15 cellular contexts compared by ENCODE assay signal in genomic region chr2:170926743-170927297, GRCh38. TPM values are rescaled to one million over a fixed set of nuclear protein-coding genes. Genes with fewer than 3 reads are reported as not detected.
DNase-seq lines count a peak whose midpoint lies in the region; ATAC-seq and TF ChIP-seq lines count a peak whose summit lies in the region.
"Had no signal": no experiment of that assay in that cellular context is flagged by ENCODE, and none has a peak within 500 bp of the region (broad histone marks: within the 10 kb centered on the region; RNA-seq: fewer than 3 reads in every experiment).

No MANE protein-coding gene starts in this region.

- no peaks in the 10 kb centered on the region for H3K27me3 Mint-ChIP-seq in activated naive CD8-positive, alpha-beta T cell treated with anti-CD3 and anti-CD28 coated beads, Interleukin-2, amount 50 U/mL, for 24 hours
- H3K27me3 Mint-ChIP-seq in activated naive CD8-positive, alpha-beta T cell treated with anti-CD3 and anti-CD28 coated beads for 36 hours, result no peaks in the 10 kb centered on the region
- no peaks in the 10 kb centered on the region for H3K27me3 Mint-ChIP-seq in IgD-negative memory B cell
- peaks cover 6% of the 10 kb centered on the region for H3K27me3 Mint-ChIP-seq in brain
- H3K27me3 Mint-ChIP-seq in immature natural killer cell (ENCODE audit: low read depth in 3 of 3), result peaks cover 2 to 13% (median 7%) of the 10 kb centered on the region in 3 donors

- peaks cover 14% of the 10 kb centered on the region; the same call in 1 of the 2 replicates for H4K20me1 ChIP-seq in Karpas-422 (ENCODE audit: insufficient read depth, low read depth, low read length)

- H3K4me3 Mint-ChIP-seq in activated naive CD8-positive, alpha-beta T cell treated with anti-CD3 and anti-CD28 coated beads, Interleukin-2, amount 50 U/mL, for 24 hours, result no peak overlapping the region
- no peak overlapping the region for H3K4me3 Mint-ChIP-seq in activated naive CD8-positive, alpha-beta T cell treated with anti-CD3 and anti-CD28 coated beads for 36 hours
- H3K4me3 Mint-ChIP-seq in IgD-negative memory B cell, result peak overlapping the region in 1 of 4 donors; percentile 68
- H3K4me3 Mint-ChIP-seq in brain, result peak overlapping the region in 4 of 5 experiments; percentile 5 to 42 (median 34)
- no peak overlapping the region for H3K4me3 Mint-ChIP-seq in stimulated activated effector memory CD8-positive, alpha-beta T cell treated with anti-CD3 and anti-CD28 coated beads, Interleukin-12 subunit alpha, Interleukin-12 subunit beta, amount 100 ng/mL, for 72 hours
- peak overlapping the region in 1 of 5 donors; percentile 15 for H3K4me3 Mint-ChIP-seq in immature natural killer cell

- H3K9me2 ChIP-seq in Karpas-422 (replicated peaks; ENCODE audit: insufficient read depth, low read length), result no peaks in the 10 kb centered on the region

- TF ChIP-seq CTCF in brain (conservative IDR thresholded peaks at IDR 0.05), result no peak

- no peak overlapping the region for H3K9ac ChIP-seq in Karpas-422 (ENCODE audit: low read length)

- H3K36me3 ChIP-seq in Karpas-422 (ENCODE audit: insufficient read depth, low read length), result no peaks in the 10 kb centered on the region

- H3K9me3 ChIP-seq in Karpas-422 (ENCODE audit: low read length), result peaks cover 10% of the 10 kb centered on the region
- H3K9me3 ChIP-seq: MG63 had no signal

- no peak overlapping the region for H3K27ac ChIP-seq in Karpas-422 (ENCODE audit: low read length)
- H3K27ac ChIP-seq: PC-9 had no signal

- no peak for DNase-seq in activated naive CD8-positive, alpha-beta T cell treated with anti-CD3 and anti-CD28 coated beads, Interleukin-2, amount 50 U/mL, for 24 hours
- DNase-seq in activated naive CD8-positive, alpha-beta T cell treated with anti-CD3 and anti-CD28 coated beads for 36 hours, result no peak
- DNase-seq in stimulated activated effector memory CD8-positive, alpha-beta T cell treated with anti-CD3 and anti-CD28 coated beads, Interleukin-12 subunit alpha, Interleukin-12 subunit beta, amount 100 ng/mL, for 72 hours (ENCODE audit: low spot score in 2 of 2), result no peak
- DNase-seq in Karpas-422 (no peak), immature natural killer cell (no peak)
- DNase-seq: GF-D8, KG1, MG63, NCI-H1105 treated with DMSO at 0.1 percent for 48 hours, NCI-H187 treated with DMSO at 0.1 percent for 48 hours, NCI-H446, PC-9 had no signal

- ATAC-seq in activated naive CD8-positive, alpha-beta T cell treated with anti-CD3 and anti-CD28 coated beads, Interleukin-2, amount 50 U/mL, for 24 hours, result no peak
- no peak for ATAC-seq in stimulated activated effector memory CD8-positive, alpha-beta T cell treated with anti-CD3 and anti-CD28 coated beads, Interleukin-12 subunit alpha, Interleukin-12 subunit beta, amount 100 ng/mL, for 72 hours
- ATAC-seq in GM18520 (IDR thresholded peaks at IDR 0.05; ENCODE audit: unreplicated experiment), result no peak

- peaks cover 15% of the 10 kb centered on the region for H3K36me3 Mint-ChIP-seq in activated naive CD8-positive, alpha-beta T cell treated with anti-CD3 and anti-CD28 coated beads, Interleukin-2, amount 50 U/mL, for 24 hours (ENCODE audit: low read depth)
- H3K36me3 Mint-ChIP-seq in activated naive CD8-positive, alpha-beta T cell treated with anti-CD3 and anti-CD28 coated beads for 36 hours, result peaks cover 16% of the 10 kb centered on the region
- no peaks in the 10 kb centered on the region for H3K36me3 Mint-ChIP-seq in IgD-negative memory B cell
- H3K36me3 Mint-ChIP-seq in brain, result peaks cover 3% of the 10 kb centered on the region
- H3K36me3 Mint-ChIP-seq in stimulated activated effector memory CD8-positive, alpha-beta T cell treated with anti-CD3 and anti-CD28 coated beads, Interleukin-12 subunit alpha, Interleukin-12 subunit beta, amount 100 ng/mL, for 72 hours, result peaks cover 34% of the 10 kb centered on the region
- H3K36me3 Mint-ChIP-seq in immature natural killer cell, result peaks cover 0 to 3% (median 0%) of the 10 kb centered on the region in 3 donors

- no peak overlapping the region for H2AFZ ChIP-seq in Karpas-422 (ENCODE audit: low read length)
- H2AFZ ChIP-seq: PC-9 had no signal

- peaks cover 25% of the 10 kb centered on the region for H3K4me1 ChIP-seq in Karpas-422 (ENCODE audit: low read length)

- peak overlapping the region; percentile 54 for H3K27ac Mint-ChIP-seq in activated naive CD8-positive, alpha-beta T cell treated with anti-CD3 and anti-CD28 coated beads, Interleukin-2, amount 50 U/mL, for 24 hours
- H3K27ac Mint-ChIP-seq in activated naive CD8-positive, alpha-beta T cell treated with anti-CD3 and anti-CD28 coated beads for 36 hours, result no peak overlapping the region
- H3K27ac Mint-ChIP-seq in IgD-negative memory B cell (peak overlapping the region in 2 of 3 donors; percentile 47 to 82), brain (no peak overlapping the region), immature natural killer cell (peak overlapping the region in 1 of 6 donors; percentile 12)
- peak overlapping the region; percentile 40 for H3K27ac Mint-ChIP-seq in stimulated activated effector memory CD8-positive, alpha-beta T cell treated with anti-CD3 and anti-CD28 coated beads, Interleukin-12 subunit alpha, Interleukin-12 subunit beta, amount 100 ng/mL, for 72 hours

- no peak overlapping the region for H3K4me3 ChIP-seq in Karpas-422 (ENCODE audit: low read length)
- H3K4me3 ChIP-seq: MG63 had no signal

- no peak overlapping the region for H3K4me2 ChIP-seq in Karpas-422 (ENCODE audit: low read depth, low read length, poor library complexity, severe bottlenecking)

- no peaks in the 10 kb centered on the region for H3K27me3 ChIP-seq in Karpas-422 (ENCODE audit: low read length)
- H3K27me3 ChIP-seq: MG63 had no signal

- H3K9me3 Mint-ChIP-seq in activated naive CD8-positive, alpha-beta T cell treated with anti-CD3 and anti-CD28 coated beads, Interleukin-2, amount 50 U/mL, for 24 hours, result peaks cover 3% of the 10 kb centered on the region
- H3K9me3 Mint-ChIP-seq in activated naive CD8-positive, alpha-beta T cell treated with anti-CD3 and anti-CD28 coated beads for 36 hours, result peaks cover 6% of the 10 kb centered on the region
- H3K9me3 Mint-ChIP-seq in IgD-negative memory B cell, result peaks cover 0 to 2% (median 1%) of the 10 kb centered on the region in 3 donors
- peaks cover 12 to 26% (median 15%) of the 10 kb centered on the region in 5 experiments for H3K9me3 Mint-ChIP-seq in brain
- no peaks in the 10 kb centered on the region for H3K9me3 Mint-ChIP-seq in stimulated activated effector memory CD8-positive, alpha-beta T cell treated with anti-CD3 and anti-CD28 coated beads, Interleukin-12 subunit alpha, Interleukin-12 subunit beta, amount 100 ng/mL, for 72 hours
- no peaks in the 10 kb centered on the region for H3K9me3 Mint-ChIP-seq in immature natural killer cell

- H3K4me1 Mint-ChIP-seq in activated naive CD8-positive, alpha-beta T cell treated with anti-CD3 and anti-CD28 coated beads, Interleukin-2, amount 50 U/mL, for 24 hours, result peaks cover 32% of the 10 kb centered on the region
- H3K4me1 Mint-ChIP-seq in activated naive CD8-positive, alpha-beta T cell treated with anti-CD3 and anti-CD28 coated beads for 36 hours, result peaks cover 22% of the 10 kb centered on the region
- H3K4me1 Mint-ChIP-seq in IgD-negative memory B cell (peaks cover 18 to 22% (median 18%) of the 10 kb centered on the region in 3 donors), brain (peaks cover 32% of the 10 kb centered on the region), immature natural killer cell (peaks cover 29 to 33% of the 10 kb centered on the region in 2 donors)
- H3K4me1 Mint-ChIP-seq in stimulated activated effector memory CD8-positive, alpha-beta T cell treated with anti-CD3 and anti-CD28 coated beads, Interleukin-12 subunit alpha, Interleukin-12 subunit beta, amount 100 ng/mL, for 72 hours, result peaks cover 36% of the 10 kb centered on the region

- peaks cover 26% of the 10 kb centered on the region for H3K79me2 ChIP-seq in Karpas-422 (ENCODE audit: low read length)

RNA-seq across cellular contexts. Expression of gene GORASP2, which starts 2.2 kb away (rescaled TPM):
- total RNA-seq in activated naive CD8-positive, alpha-beta T cell treated with anti-CD3 and anti-CD28 coated beads for 36 hours, result 10 to 100 TPM; 84.5 to 95.0 TPM
- polyA plus RNA-seq in IgD-negative memory B cell, result 74.1 TPM
- polyA plus RNA-seq in brain (ENCODE audit: insufficient read depth, low read depth, low replicate concordance), result 64.6 TPM
- 24.0 and 34.3 TPM in 2 replicates for total RNA-seq in Karpas-422 (2014; rRNA removed; shearing (Covaris generic); ENCODE audit: low replicate concordance)
- 100 to 1,000 TPM in 1 of 3 donors, 10 to 100 TPM in 2; 64.9 to 101 (median 98.1) TPM for polyA plus RNA-seq in immature natural killer cell

Comparison
In these comparisons a context has a peak if more than half of its experiments do, and no peak if none do; other contexts are left out.
1. H3K27ac Mint-ChIP-seq: peak in activated naive CD8-positive, alpha-beta T cell treated with anti-CD3 and anti-CD28 coated beads, Interleukin-2, amount 50 U/mL, for 24 hours (single experiment), IgD-negative memory B cell (2 of 3) and stimulated activated effector memory CD8-positive, alpha-beta T cell treated with anti-CD3 and anti-CD28 coated beads, Interleukin-12 subunit alpha, Interleukin-12 subunit beta, amount 100 ng/mL, for 72 hours (single experiment); none in activated naive CD8-positive, alpha-beta T cell treated with anti-CD3 and anti-CD28 coated beads for 36 hours (single experiment) and brain (0 of 5).
2. H3K4me3 Mint-ChIP-seq: peak in brain (4 of 5); none in activated naive CD8-positive, alpha-beta T cell treated with anti-CD3 and anti-CD28 coated beads, Interleukin-2, amount 50 U/mL, for 24 hours (single experiment), activated naive CD8-positive, alpha-beta T cell treated with anti-CD3 and anti-CD28 coated beads for 36 hours (single experiment) and stimulated activated effector memory CD8-positive, alpha-beta T cell treated with anti-CD3 and anti-CD28 coated beads, Interleukin-12 subunit alpha, Interleukin-12 subunit beta, amount 100 ng/mL, for 72 hours (single experiment).